ENCODE assay signal across 21 cellular contexts in the genomic region with DNA sequence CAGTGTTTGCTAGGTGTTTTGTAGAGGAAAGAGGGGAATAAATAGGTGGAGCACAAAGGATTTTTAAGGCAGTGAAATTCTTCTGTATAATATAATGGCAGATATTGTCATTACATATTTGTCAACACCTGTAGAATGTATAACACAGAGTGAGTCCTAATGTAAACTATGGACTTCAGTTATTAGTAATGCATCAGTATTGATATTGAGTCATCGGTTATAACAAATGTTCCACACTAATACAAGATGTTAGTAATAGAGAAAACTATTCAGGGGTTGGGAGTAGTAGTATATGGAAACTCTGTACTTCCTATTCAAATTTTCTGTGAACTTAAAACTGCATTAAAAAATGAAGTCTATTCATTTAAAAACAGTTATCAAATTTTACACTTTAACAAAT.
DNase-seq lines count a peak whose midpoint lies in the region; ATAC-seq, FAIRE-seq and TF ChIP-seq lines count a peak whose summit lies in the region.
"Had no signal": no experiment of that assay in that cellular context is flagged by ENCODE, and none has a peak within 500 bp of the region (broad histone marks: within the 10 kb centered on the region; RNA-seq: fewer than 3 reads in every experiment).

No MANE protein-coding gene starts in this region.

- H3K4me3 ChIP-seq in RWPE2 (ENCODE audit: severe bottlenecking) (no peak overlapping the region), fibroblast of mammary gland (ENCODE audit: control insufficient read depth, low read depth, low read length) (no peak overlapping the region), SJCRH30 (no peak overlapping the region)

- no peak for TF ChIP-seq CTCF in RWPE2 (IDR thresholded peaks at IDR 0.05; ENCODE audit: poor library complexity, severe bottlenecking)
- TF ChIP-seq CTCF in fibroblast of mammary gland (conservative IDR thresholded peaks at IDR 0.05; ENCODE audit: control insufficient read depth, insufficient read depth, low read depth, low read length) = no peak

- H3K4me1 ChIP-seq in RWPE2 (ENCODE audit: insufficient read depth, poor library complexity, severe bottlenecking) = no peaks in the 10 kb centered on the region
- no peaks in the 10 kb centered on the region for H3K4me1 ChIP-seq in SJCRH30
- H3K4me1 ChIP-seq: BE2C had no signal

- no peaks in the 10 kb centered on the region for H3K36me3 ChIP-seq in RWPE2 (ENCODE audit: low read depth)
- H3K36me3 ChIP-seq in SJCRH30 = no peaks in the 10 kb centered on the region
- H3K36me3 ChIP-seq: BE2C had no signal

- no peak for DNase-seq in GM19239 (ENCODE audit: insufficient read length, low spot score)
- peak; percentile 36 for DNase-seq in HCEC 1CT
- DNase-seq in RWPE2 (ENCODE audit: low spot score) = no peak
- DNase-seq in fibroblast of mammary gland (ENCODE audit: low read depth) = peak; percentile 14
- no peak for DNase-seq in SJCRH30
- DNase-seq in NCI-H1694 treated with DMSO at 0.1 percent for 48 hours (lab: John Stamatoyannopoulos, UW) = no peak
- DNase-seq: ACHN; BE2C; C1 segment of cervical spinal cord; CD4-positive, CD25-positive, alpha-beta regulatory T cell; CD8-positive, alpha-beta memory T cell; COR-L47; DMS 273 treated with DMSO at 0.1 percent for 48 hours; DMS53; DND-41; EL had no signal

- H3K27ac ChIP-seq in RWPE2 (ENCODE audit: poor library complexity, severe bottlenecking) (no peak overlapping the region), SJCRH30 (no peak overlapping the region)

- H3K27me3 ChIP-seq in RWPE2 (ENCODE audit: insufficient read depth, poor library complexity, severe bottlenecking) (no peaks in the 10 kb centered on the region), SJCRH30 (no peaks in the 10 kb centered on the region)
- H3K27me3 ChIP-seq: BE2C had no signal

- ATAC-seq in RWPE2 (ENCODE audit: low read depth) (peak; percentile 92), HG03196 (IDR thresholded peaks at IDR 0.05; ENCODE audit: unreplicated experiment) (no peak)

- H3K9me3 ChIP-seq in RWPE2 (ENCODE audit: severe bottlenecking) = no peaks in the 10 kb centered on the region
- H3K9me3 ChIP-seq in SJCRH30 (replicated peaks) = no peaks in the 10 kb centered on the region; the same call in 1 of the 2 replicates
- H3K9me3 ChIP-seq: BE2C had no signal

- peak; percentile 45 for FAIRE-seq in GM19239 (lab: Jason Lieb, UNC)
- FAIRE-seq: A204.1, G401.6, GM12891, H1 had no signal

Comparison
In these comparisons a context has a peak if more than half of its experiments do, and no peak if none do; other contexts are left out.
1. DNase-seq: peak in HCEC 1CT (single experiment) and fibroblast of mammary gland (single experiment); none in GM19239 (single experiment), RWPE2 (single experiment), SJCRH30 (0 of 2) and NCI-H1694 treated with DMSO at 0.1 percent for 48 hours (single experiment).